ENCODE assay signal across 8 cellular contexts in genomic region chr18:32552421-32553030, GRCh38.
DNase-seq lines count a peak whose midpoint lies in the region; ATAC-seq and TF ChIP-seq lines count a peak whose summit lies in the region.

No MANE protein-coding gene starts in this region.

- H3K9me3 ChIP-seq in neural cell (ENCODE audit: low read length) (no peaks in the 10 kb centered on the region), thyroid gland (no peaks in the 10 kb centered on the region)

- peak; percentile 81 for DNase-seq in D341Med (ENCODE audit: low spot score)
- peak; percentile 57 for DNase-seq in NOMO-1 treated with DMSO at 0.1 percent for 48 hours (lab: John Stamatoyannopoulos, UW; ENCODE audit: unreplicated experiment)
- peak; percentile 49 for DNase-seq in activated CD8-positive, alpha-beta memory T cell treated with anti-CD3 and anti-CD28 coated beads, Interleukin-2, amount 50 U/mL, for 4 hours
- peak; percentile 49 for DNase-seq in fibroblast of gingiva (ENCODE audit: low read depth)
- peak; percentile 62 to 66 for DNase-seq in thyroid gland

- H3K36me3 ChIP-seq in neural cell (ENCODE audit: insufficient read depth, low read length) (no peaks in the 10 kb centered on the region), thyroid gland (no peaks in the 10 kb centered on the region)

- H3K4me1 ChIP-seq in thyroid gland: no peaks in the 10 kb centered on the region

- H3F3A ChIP-seq in neural cell (ENCODE audit: insufficient read depth, low read length, poor library complexity, severe bottlenecking): no peaks in the 10 kb centered on the region

- H3K27ac ChIP-seq in neural cell (ENCODE audit: low read length) (no peak overlapping the region), thyroid gland (no peak overlapping the region)

- no peak overlapping the region for H3K4me2 ChIP-seq in neural cell (ENCODE audit: low read length)

- no peak overlapping the region for H3K4me3 ChIP-seq in neural cell (ENCODE audit: low read length)
- no peak overlapping the region for H3K4me3 ChIP-seq in thyroid gland (replicated peaks in 1 of 3)

- H2AFZ ChIP-seq in neural cell (ENCODE audit: low read depth, low read length): no peak overlapping the region

- no peaks in the 10 kb centered on the region for H3K27me3 ChIP-seq in neural cell (ENCODE audit: insufficient read depth, low read depth, low read length)
- no peaks in the 10 kb centered on the region for H3K27me3 ChIP-seq in thyroid gland

- H3K9me2 ChIP-seq in neural cell (ENCODE audit: insufficient read depth, low read length): no peaks in the 10 kb centered on the region

- peak; percentile 83 for ATAC-seq in GM19463 (IDR thresholded peaks at IDR 0.05; ENCODE audit: unreplicated experiment)
- ATAC-seq in HG03565 (IDR thresholded peaks at IDR 0.05; ENCODE audit: unreplicated experiment): peak; percentile 81

- peak; percentile 48 for TF ChIP-seq CTCF in neural cell (IDR thresholded peaks at IDR 0.05; ENCODE audit: poor library complexity, severe bottlenecking)
- TF ChIP-seq CTCF in thyroid gland (IDR thresholded peaks at IDR 0.05): peak; percentile 35 to 83 (median 65)

- H3K9ac ChIP-seq in neural cell (ENCODE audit: low read length): no peak overlapping the region

- no peaks in the 10 kb centered on the region for H4K20me1 ChIP-seq in neural cell (ENCODE audit: insufficient read depth)

- peak; percentile 41 for TF ChIP-seq RAD21 in neural cell (conservative IDR thresholded peaks at IDR 0.05)

- no peak for TF ChIP-seq EP300 in neural cell (conservative IDR thresholded peaks at IDR 0.05; ENCODE audit: poor library complexity, severe bottlenecking)

- TF ChIP-seq POLR2A in thyroid gland (IDR thresholded peaks at IDR 0.05): no peak

- intact Hi-C loops in thyroid gland (cut with DNase I): loop anchor here (2.0 to 5.0 kb wide), 2 partner anchors 280 to 396 kb away; no protein-coding TSS in a partner anchor

- 23 to 31% methylated on average over 4 of the region's 4 CpGs for WGBS in thyroid gland, 2 donors

- no peaks in the 10 kb centered on the region for H3K79me2 ChIP-seq in neural cell (replicated peaks; ENCODE audit: insufficient read depth, low read length)

TF ChIP-seq in neural cell, 6 proteins besides CTCF, POLR2A, EP300 and RAD21:
- TF ChIP-seq REST (IDR thresholded peaks at IDR 0.05; ENCODE audit: borderline replicate concordance): no peak
- no peak for TF ChIP-seq POLR2AphosphoS5 (IDR thresholded peaks at IDR 0.05)
- TF ChIP-seq TAF1 (IDR thresholded peaks at IDR 0.05; ENCODE audit: low read depth): no peak
- peak; percentile 43 for TF ChIP-seq SMC3 (conservative IDR thresholded peaks at IDR 0.05; ENCODE audit: poor library complexity)
- TF ChIP-seq EZH2 (IDR thresholded peaks at IDR 0.05; ENCODE audit: borderline replicate concordance, insufficient read depth, low read length, poor library complexity, severe bottlenecking): no peak
- TF ChIP-seq MXI1 (conservative IDR thresholded peaks at IDR 0.05; ENCODE audit: poor library complexity, severe bottlenecking): no peak
